Comparison of ENCODE assay signal across 9 cellular contexts in the genomic region with DNA sequence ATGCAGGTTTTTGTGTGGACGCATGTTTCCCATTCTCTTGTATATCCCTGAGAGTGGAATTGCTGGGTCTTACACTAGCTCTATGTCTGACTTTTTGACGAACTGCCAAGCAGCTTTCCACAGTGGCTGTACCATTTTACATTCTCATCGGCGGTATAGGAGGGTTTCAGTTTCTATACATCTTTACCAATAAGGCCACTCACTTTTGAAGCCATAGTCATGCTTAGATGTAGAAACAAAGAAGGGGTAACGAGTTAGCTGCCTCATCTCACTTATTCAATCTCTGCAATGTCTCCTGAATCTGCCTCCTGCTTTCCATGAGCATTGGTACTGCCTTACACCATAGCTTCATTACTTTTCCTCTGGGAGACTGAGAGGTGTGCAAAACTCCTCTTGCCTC.
"Had no signal": no experiment of that assay in that cellular context is flagged by ENCODE, and none has a peak within 500 bp of the region (broad histone marks: within the 10 kb centered on the region; RNA-seq: fewer than 3 reads in every experiment).

No MANE protein-coding gene starts in this region.

- H3K9ac ChIP-seq: GM23248 had no signal

- H2AFZ ChIP-seq: GM23248, GM23338 had no signal

- H3K27ac ChIP-seq: GM23248 had no signal

- H3K4me1 ChIP-seq: HAP-1 had no signal

- H3K9me3 ChIP-seq: HAP-1 had no signal

- ATAC-seq: GM23338, HCT116 had no signal

- H3K4me2 ChIP-seq: GM23338 had no signal

- H3K4me3 ChIP-seq: GM23248, GM23338, HAP-1 had no signal

- DNase-seq: GM23248, GOT3, H7, H9, HCEC 1CT, HFFc6 had no signal

- H3K36me3 ChIP-seq: HAP-1 had no signal
